ENCODE assay signal across 10 cellular contexts in genomic region chr3:69199942-69200341, GRCh38.
DNase-seq lines count a peak whose midpoint lies in the region; ATAC-seq and TF ChIP-seq lines count a peak whose summit lies in the region.
"Had no signal": no experiment of that assay in that cellular context is flagged by ENCODE, and none has a peak within 500 bp of the region (broad histone marks: within the 10 kb centered on the region; RNA-seq: fewer than 3 reads in every experiment).

No MANE protein-coding gene starts in this region.

- no peaks in the 10 kb centered on the region for H3K9me3 ChIP-seq in CD4-positive, CD25-positive, alpha-beta regulatory T cell (ENCODE audit: control insufficient read depth in 2 of 2, low read length in 2 of 2)
- H3K9me3 ChIP-seq in PC-9 (ENCODE audit: insufficient read depth, low read depth) = no peaks in the 10 kb centered on the region
- H3K9me3 ChIP-seq in neuronal stem cell (replicated peaks in 1 of 2; ENCODE audit: control insufficient read depth in 2 of 2, insufficient read depth in 1 of 2, low read depth in 1 of 2, low read length in 2 of 2) = no peaks in the 10 kb centered on the region

- H4K20me1 ChIP-seq in PC-9 (ENCODE audit: insufficient read depth) = no peaks in the 10 kb centered on the region

- peak overlapping the region; percentile 88 to 99 (median 96) for H3K4me3 Mint-ChIP-seq in CD4-positive, CD25-positive, alpha-beta regulatory T cell
- H3K4me3 Mint-ChIP-seq in effector memory CD8-positive, alpha-beta T cell = peak overlapping the region; percentile 89

- H3F3A ChIP-seq in PC-9 (ENCODE audit: insufficient read depth, low read depth) = peaks cover 29% of the 10 kb centered on the region

- H3K4ac ChIP-seq in neuronal stem cell (ENCODE audit: low read length) = no peak overlapping the region

- no peak overlapping the region for H4K8ac ChIP-seq in neuronal stem cell (ENCODE audit: low read depth, low read length)

- TF ChIP-seq CTCF in PC-9 (conservative IDR thresholded peaks at IDR 0.05) = no peak

- peak in 1 of 2 donors; percentile 20 for ATAC-seq in CD4-positive, CD25-positive, alpha-beta regulatory T cell (ENCODE audit: low read depth in 2 of 2)
- ATAC-seq in effector memory CD8-positive, alpha-beta T cell (replicated peaks) = peak; percentile 12
- ATAC-seq in GM21619 (IDR thresholded peaks at IDR 0.05; ENCODE audit: unreplicated experiment) (no peak), HG03521 (IDR thresholded peaks at IDR 0.05; ENCODE audit: unreplicated experiment) (no peak)

- no peak overlapping the region for H2BK12ac ChIP-seq in neuronal stem cell (ENCODE audit: low read length)

- H3K27ac ChIP-seq in CD4-positive, CD25-positive, alpha-beta regulatory T cell (ENCODE audit: insufficient read depth, low read length, poor library complexity, severe bottlenecking) = peak overlapping the region; percentile 85
- H3K27ac ChIP-seq in PC-9 (peak overlapping the region; percentile 97), neuronal stem cell (replicated peaks; ENCODE audit: low read length) (no peak overlapping the region)

- no peak overlapping the region for H4K91ac ChIP-seq in neuronal stem cell (ENCODE audit: low read depth, low read length, poor library complexity)

- peak in 2 of 3 donors; percentile 41 to 67 for DNase-seq in CD4-positive, CD25-positive, alpha-beta regulatory T cell
- no peak for DNase-seq in PC-9
- no peak for DNase-seq in effector memory CD8-positive, alpha-beta T cell
- DNase-seq in neuronal stem cell (ENCODE audit: low spot score) = no peak
- no peak for DNase-seq in SK-N-DZ (ENCODE audit: low spot score)
- no peak for DNase-seq in retina
- DNase-seq: DMS79, NCI-H524 treated with DMSO at 0.1 percent for 48 hours had no signal

- H2AFZ ChIP-seq in PC-9 (peak overlapping the region; percentile 66; the same call in 1 of the 2 replicates), neuronal stem cell (ENCODE audit: low read length) (peak overlapping the region; percentile 80)

- no peak overlapping the region for H2BK15ac ChIP-seq in neuronal stem cell (ENCODE audit: low read length)

- H2BK120ac ChIP-seq in neuronal stem cell (ENCODE audit: low read depth, low read length) = no peak overlapping the region

- no peaks in the 10 kb centered on the region for H3K27me3 ChIP-seq in CD4-positive, CD25-positive, alpha-beta regulatory T cell (ENCODE audit: control insufficient read depth, insufficient read depth, low read length)
- H3K27me3 ChIP-seq in PC-9 (ENCODE audit: insufficient read depth, low read depth) (no peaks in the 10 kb centered on the region), neuronal stem cell (ENCODE audit: control insufficient read depth in 3 of 3, insufficient read depth in 3 of 3, low read depth in 1 of 3, low read length in 3 of 3) (no peaks in the 10 kb centered on the region)

- H2AK5ac ChIP-seq in neuronal stem cell (ENCODE audit: low read depth, low read length) = no peak overlapping the region

- peaks cover 22% of the 10 kb centered on the region for H3K79me2 ChIP-seq in PC-9 (ENCODE audit: low read depth)

- H3K9ac ChIP-seq in neuronal stem cell (ENCODE audit: low read depth, low read length, poor library complexity) = no peak overlapping the region

- WGBS in neuronal stem cell (ENCODE audit: extremely low coverage in 2 of 2, insufficient read length in 2 of 2, insufficient replicate concordance in 1 of 2), 2 donors = no CpG with 5 or more reads among the region's 6 CpGs

- peaks cover 51% of the 10 kb centered on the region for H3K4me1 ChIP-seq in CD4-positive, CD25-positive, alpha-beta regulatory T cell (ENCODE audit: control insufficient read depth, insufficient read depth, low read length, poor library complexity, severe bottlenecking)
- peaks cover 39% of the 10 kb centered on the region for H3K4me1 ChIP-seq in PC-9 (replicated peaks; ENCODE audit: insufficient read depth)
- H3K4me1 ChIP-seq in neuronal stem cell (ENCODE audit: control insufficient read depth in 2 of 2, insufficient read depth in 1 of 2, low read depth in 1 of 2, low read length in 2 of 2) = peaks cover 6 to 13% of the 10 kb centered on the region in 2 donors

- H3K4me2 ChIP-seq in PC-9 = peak overlapping the region; percentile 88
- H3K4me2 ChIP-seq in neuronal stem cell (ENCODE audit: insufficient read depth, low read length, poor library complexity, severe bottlenecking) = no peak overlapping the region

- peaks cover 20 to 61% (median 46%) of the 10 kb centered on the region in 4 donors for H3K4me1 Mint-ChIP-seq in CD4-positive, CD25-positive, alpha-beta regulatory T cell
- H3K4me1 Mint-ChIP-seq in effector memory CD8-positive, alpha-beta T cell (ENCODE audit: low read depth in 2 of 2) = peaks cover 29 to 33% of the 10 kb centered on the region in 2 donors

- H3K36me3 ChIP-seq in CD4-positive, CD25-positive, alpha-beta regulatory T cell (ENCODE audit: control insufficient read depth, insufficient read depth, low read length) = peaks cover 20% of the 10 kb centered on the region
- H3K36me3 ChIP-seq in PC-9 (ENCODE audit: low read depth) (no peaks in the 10 kb centered on the region; the same call in 1 of the 2 replicates), neuronal stem cell (replicated peaks in 1 of 2; ENCODE audit: control insufficient read depth in 2 of 2, insufficient read depth in 2 of 2, low read length in 2 of 2) (peaks cover 0 to 10% of the 10 kb centered on the region in 2 donors)

- no peaks in the 10 kb centered on the region for H3K79me1 ChIP-seq in neuronal stem cell (ENCODE audit: low read depth, low read length)

- intact Hi-C loops in PC-9 (cut with micrococcal nuclease; ENCODE audit: unreplicated experiment) = loop anchor here (1.0 to 5.0 kb wide), 7 partner anchors 12 to 116 kb away; partner anchors contain the start of gene ARL6IP5

- H3K14ac ChIP-seq in neuronal stem cell (ENCODE audit: low read length) = no peak overlapping the region

- no peaks in the 10 kb centered on the region for H3K9me2 ChIP-seq in PC-9 (ENCODE audit: insufficient read depth)

- peak overlapping the region; percentile 93 for H3K4me3 ChIP-seq in CD4-positive, CD25-positive, alpha-beta regulatory T cell (ENCODE audit: low read depth, low read length)
- H3K4me3 ChIP-seq in PC-9 (peak overlapping the region; percentile 83), neuronal stem cell (ENCODE audit: low read length in 2 of 2) (no peak overlapping the region)

- POLR2A ChIA-PET in PC-9 (lab: Charles Lee; ENCODE audit: unreplicated experiment) = interaction anchor here (0.5 to 0.7 kb wide), 4 partner anchors 12 to 106 kb away, joined by 3 to 21 read pairs (median 6); no protein-coding TSS in a partner anchor

- BruUV-seq in PC-9 (replicated peaks; lab: Mats Ljungman, UMichigan) = TSS peak; percentile 46

- H3K18ac ChIP-seq in neuronal stem cell (ENCODE audit: low read length) = no peak overlapping the region

- peaks cover 20% of the 10 kb centered on the region for H3K36me3 Mint-ChIP-seq in CD4-positive, CD25-positive, alpha-beta regulatory T cell
- peaks cover 22% of the 10 kb centered on the region for H3K36me3 Mint-ChIP-seq in effector memory CD8-positive, alpha-beta T cell (ENCODE audit: insufficient read depth)

- no peaks in the 10 kb centered on the region for H3K9me3 Mint-ChIP-seq in CD4-positive, CD25-positive, alpha-beta regulatory T cell
- H3K9me3 Mint-ChIP-seq in effector memory CD8-positive, alpha-beta T cell = no peaks in the 10 kb centered on the region

- H3K27ac Mint-ChIP-seq in CD4-positive, CD25-positive, alpha-beta regulatory T cell = peak overlapping the region; percentile 94 to 98 (median 97)
- H3K27ac Mint-ChIP-seq in effector memory CD8-positive, alpha-beta T cell = peak overlapping the region; percentile 94 to 97

- CTCF ChIA-PET in PC-9 (lab: Charles Lee) = interaction anchor here (0.5 to 1.5 kb wide), 5 partner anchors 21 to 105 kb away, joined by 3 to 9 read pairs (median 6); no protein-coding TSS in a partner anchor

- H3K23ac ChIP-seq in neuronal stem cell (ENCODE audit: low read depth, low read length, poor library complexity) = no peak overlapping the region

- H2BK5ac ChIP-seq in neuronal stem cell (ENCODE audit: low read length) = no peak overlapping the region

- H3K27me3 Mint-ChIP-seq in CD4-positive, CD25-positive, alpha-beta regulatory T cell = no peaks in the 10 kb centered on the region
- H3K27me3 Mint-ChIP-seq in effector memory CD8-positive, alpha-beta T cell = no peaks in the 10 kb centered on the region

Comparison
In these comparisons a context has a peak if more than half of its experiments do, and no peak if none do; other contexts are left out.
1. DNase-seq: peak in CD4-positive, CD25-positive, alpha-beta regulatory T cell (2 of 3); none in PC-9 (0 of 2), effector memory CD8-positive, alpha-beta T cell (0 of 3), neuronal stem cell (single experiment), SK-N-DZ (single experiment) and retina (single experiment).
2. H3K4me3 ChIP-seq: peak in CD4-positive, CD25-positive, alpha-beta regulatory T cell (single experiment) and PC-9 (single experiment); none in neuronal stem cell (0 of 2).